ENCODE assay signal across 20 cellular contexts in the genomic region with DNA sequence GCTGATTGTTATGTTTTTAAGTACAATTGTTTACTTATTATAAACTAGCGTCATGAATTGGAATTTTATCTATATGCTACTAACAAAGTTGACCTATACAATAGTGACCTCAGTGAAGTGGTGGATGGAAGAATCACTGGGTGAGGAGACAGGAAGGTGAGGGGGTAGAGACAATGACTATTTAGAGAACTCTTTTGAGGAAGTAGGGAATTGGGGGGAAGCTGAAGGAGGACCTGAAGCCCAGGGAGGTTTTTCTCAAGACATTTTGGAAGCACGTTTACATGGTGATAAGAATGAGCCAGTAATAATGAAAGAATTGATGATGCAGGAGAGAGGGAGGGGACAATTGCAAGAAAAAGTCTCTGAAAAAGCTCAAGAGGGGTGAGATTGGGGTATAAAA.
"Had no signal": no experiment of that assay in that cellular context is flagged by ENCODE, and none has a peak within 500 bp of the region (broad histone marks: within the 10 kb centered on the region; RNA-seq: fewer than 3 reads in every experiment).

No MANE protein-coding gene starts in this region.

- DNase-seq: effector memory CD4-positive, alpha-beta T cell; heart right ventricle; hypothalamus; mammary epithelial cell; natural killer cell; nucleus accumbens; ovary; sigmoid colon; stimulated activated CD4-positive, alpha-beta T cell treated with anti-CD3 and anti-CD28 coated beads, Interleukin-2, amount 100 ng/mL, for 24 hours; stimulated activated CD4-positive, alpha-beta T cell treated with anti-CD3 and anti-CD28 coated beads, Interleukin-4, amount 100 ng/mL, for 4 hours; stimulated activated naive CD4-positive, alpha-beta T cell treated with Interleukin-2 at 50 U/mL for 16 hours; tibial artery; upper lobe of left lung; uterus had no signal

- H3K27me3 ChIP-seq: heart right ventricle, ovary, right atrium auricular region, sigmoid colon, tibial artery, upper lobe of left lung, uterus had no signal

- FAIRE-seq: endometrium, frontal cortex, islet of Langerhans had no signal

- H3K27ac ChIP-seq: heart right ventricle, ovary, right atrium auricular region, sigmoid colon, skin epidermis, suprapubic skin, tibial artery, upper lobe of left lung, uterus had no signal

- H3K4me1 ChIP-seq: heart right ventricle, right atrium auricular region, sigmoid colon, suprapubic skin, tibial artery, upper lobe of left lung, uterus had no signal

- H3K4me3 ChIP-seq: heart right ventricle, ovary, right atrium auricular region, sigmoid colon, skin epidermis, suprapubic skin, tibial artery, upper lobe of left lung, uterus had no signal

- H3K9me3 ChIP-seq: heart right ventricle, ovary, right atrium auricular region, sigmoid colon, suprapubic skin, tibial artery, upper lobe of left lung, uterus had no signal

- H3K36me3 ChIP-seq: heart right ventricle, ovary, right atrium auricular region, sigmoid colon, suprapubic skin, tibial artery, upper lobe of left lung, uterus had no signal
